16 cellular contexts compared by ENCODE assay signal in genomic region chr12:2559931-2560715, GRCh38.
"Had no signal": no experiment of that assay in that cellular context is flagged by ENCODE, and none has a peak within 500 bp of the region (broad histone marks: within the 10 kb centered on the region; RNA-seq: fewer than 3 reads in every experiment).

No MANE protein-coding gene starts in this region.

- H3K4me3 ChIP-seq: dorsolateral prefrontal cortex, lung, prostate gland, skin epidermis had no signal

- DNase-seq: cortex of kidney; effector memory CD4-positive, alpha-beta T cell; foreskin keratinocyte; immature natural killer cell; left cardiac atrium; left ventricle myocardium superior; mesenchymal stem cell; naive B cell; stimulated activated CD4-positive, alpha-beta T cell treated with anti-CD3 and anti-CD28 coated beads, Interleukin-12 subunit alpha, Interleukin-12 subunit beta, amount 100 ng/mL, for 4 hours; stimulated activated naive CD4-positive, alpha-beta T cell; trophoblast cell had no signal

- H3K27ac ChIP-seq: dorsolateral prefrontal cortex, foreskin keratinocyte, parathyroid adenoma, prostate gland, skin epidermis had no signal

- H3K27me3 ChIP-seq: dorsolateral prefrontal cortex, foreskin keratinocyte had no signal

- H3K9ac ChIP-seq: parathyroid adenoma had no signal

- H3K4me1 ChIP-seq: foreskin keratinocyte, prostate gland had no signal

- H3K36me3 ChIP-seq: prostate gland had no signal

- H3K9me3 ChIP-seq: prostate gland had no signal
